1 cellular context compared by ENCODE assay signal in the genomic region with DNA sequence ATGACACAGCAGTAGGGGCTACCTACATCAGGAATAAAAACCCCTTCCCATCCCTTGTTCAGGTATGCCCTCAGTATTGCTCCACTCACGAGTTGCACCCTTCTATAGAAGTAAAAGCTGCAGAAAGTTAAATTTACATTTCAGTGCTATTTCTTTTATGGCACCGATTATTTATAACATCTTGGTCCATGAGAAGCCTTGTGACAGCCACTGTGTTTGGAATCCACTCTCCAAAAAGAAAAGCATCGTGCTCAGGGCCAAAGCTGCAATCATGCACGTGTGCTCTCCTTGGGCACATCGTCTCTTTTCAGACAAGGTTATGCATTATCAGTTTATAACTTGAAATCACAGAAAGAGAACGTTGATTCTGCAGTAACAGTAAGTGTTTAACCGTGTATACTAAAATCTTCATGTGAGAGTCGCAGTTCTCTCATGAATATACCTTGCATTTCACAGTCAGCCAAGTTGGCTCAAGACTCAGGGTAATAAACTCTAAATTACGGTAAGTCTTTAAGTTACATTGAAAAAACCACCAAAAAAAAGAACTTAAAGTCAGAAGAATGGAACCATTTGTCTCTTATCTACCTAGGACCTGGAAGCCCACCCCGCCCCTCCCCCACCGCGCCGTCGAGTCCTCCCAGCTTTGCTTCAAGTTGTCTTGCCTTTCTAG.
A peak's percentile ranks its signal among the peaks of the same experiment; 100 is the strongest.
TF ChIP-seq lines count a peak whose summit lies in the region.

No MANE protein-coding gene starts in this region.

TF ChIP-seq in HepG2, 621 proteins besides CTCF, POLR2A, EP300 and RAD21 (continued from another document and continues in another):
- 0 out of 2 replicates have a peak, but pooled peaks have one; percentile 42 for TF ChIP-seq SIN3B (IDR thresholded peaks at IDR 0.05; ENCODE audit: low read length)
- no peak for TF ChIP-seq JARID2 (CRISPR knock-in tag; IDR thresholded peaks at IDR 0.05; ENCODE audit: insufficient replicate concordance)
- TF ChIP-seq ZNF841 (CRISPR knock-in tag; IDR thresholded peaks at IDR 0.05; ENCODE audit: borderline replicate concordance), result no peak
- no peak for TF ChIP-seq TMF1 (CRISPR knock-in tag; IDR thresholded peaks at IDR 0.05; ENCODE audit: low read depth)
- TF ChIP-seq ZNF564 (CRISPR knock-in tag; IDR thresholded peaks at IDR 0.05), result 0 out of 2 replicates have a peak, but pooled peaks have one; percentile 14
- peak; percentile 14; the same call in 1 of the 2 replicates for TF ChIP-seq DPF2 (CRISPR knock-in tag; IDR thresholded peaks at IDR 0.05; ENCODE audit: borderline replicate concordance, low read depth)
- TF ChIP-seq PRMT3 (CRISPR knock-in tag; IDR thresholded peaks at IDR 0.05; ENCODE audit: borderline replicate concordance, low read depth), result no peak
- peak; percentile 96 for TF ChIP-seq ZC3H4 (CRISPR knock-in tag; IDR thresholded peaks at IDR 0.05; ENCODE audit: borderline replicate concordance)
- TF ChIP-seq RNF2 (conservative IDR thresholded peaks at IDR 0.05; ENCODE audit: low read depth), result peak; percentile 36; the same call in 1 of the 2 replicates
- TF ChIP-seq ZNF670 (CRISPR knock-in tag; IDR thresholded peaks at IDR 0.05; ENCODE audit: borderline replicate concordance), result no peak; the same call in 1 of the 2 replicates
- TF ChIP-seq NR2F2 (IDR thresholded peaks at IDR 0.05; ENCODE audit: borderline replicate concordance, low read depth), result no peak
- TF ChIP-seq, protein P1, sequence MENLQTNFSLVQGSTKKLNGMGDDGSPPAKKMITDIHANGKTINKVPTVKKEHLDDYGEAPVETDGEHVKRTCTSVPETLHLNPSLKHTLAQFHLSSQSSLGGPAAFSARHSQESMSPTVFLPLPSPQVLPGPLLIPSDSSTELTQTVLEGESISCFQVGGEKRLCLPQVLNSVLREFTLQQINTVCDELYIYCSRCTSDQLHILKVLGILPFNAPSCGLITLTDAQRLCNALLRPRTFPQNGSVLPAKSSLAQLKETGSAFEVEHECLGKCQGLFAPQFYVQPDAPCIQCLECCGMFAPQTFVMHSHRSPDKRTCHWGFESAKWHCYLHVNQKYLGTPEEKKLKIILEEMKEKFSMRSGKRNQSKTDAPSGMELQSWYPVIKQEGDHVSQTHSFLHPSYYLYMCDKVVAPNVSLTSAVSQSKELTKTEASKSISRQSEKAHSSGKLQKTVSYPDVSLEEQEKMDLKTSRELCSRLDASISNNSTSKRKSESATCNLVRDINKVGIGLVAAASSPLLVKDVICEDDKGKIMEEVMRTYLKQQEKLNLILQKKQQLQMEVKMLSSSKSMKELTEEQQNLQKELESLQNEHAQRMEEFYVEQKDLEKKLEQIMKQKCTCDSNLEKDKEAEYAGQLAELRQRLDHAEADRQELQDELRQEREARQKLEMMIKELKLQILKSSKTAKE (CRISPR knock-in tag; IDR thresholded peaks at IDR 0.05; ENCODE audit: borderline replicate concordance), result no peak
- no peak for TF ChIP-seq ZNF562 (CRISPR knock-in tag; IDR thresholded peaks at IDR 0.05; ENCODE audit: borderline replicate concordance)
- TF ChIP-seq, protein P2, sequence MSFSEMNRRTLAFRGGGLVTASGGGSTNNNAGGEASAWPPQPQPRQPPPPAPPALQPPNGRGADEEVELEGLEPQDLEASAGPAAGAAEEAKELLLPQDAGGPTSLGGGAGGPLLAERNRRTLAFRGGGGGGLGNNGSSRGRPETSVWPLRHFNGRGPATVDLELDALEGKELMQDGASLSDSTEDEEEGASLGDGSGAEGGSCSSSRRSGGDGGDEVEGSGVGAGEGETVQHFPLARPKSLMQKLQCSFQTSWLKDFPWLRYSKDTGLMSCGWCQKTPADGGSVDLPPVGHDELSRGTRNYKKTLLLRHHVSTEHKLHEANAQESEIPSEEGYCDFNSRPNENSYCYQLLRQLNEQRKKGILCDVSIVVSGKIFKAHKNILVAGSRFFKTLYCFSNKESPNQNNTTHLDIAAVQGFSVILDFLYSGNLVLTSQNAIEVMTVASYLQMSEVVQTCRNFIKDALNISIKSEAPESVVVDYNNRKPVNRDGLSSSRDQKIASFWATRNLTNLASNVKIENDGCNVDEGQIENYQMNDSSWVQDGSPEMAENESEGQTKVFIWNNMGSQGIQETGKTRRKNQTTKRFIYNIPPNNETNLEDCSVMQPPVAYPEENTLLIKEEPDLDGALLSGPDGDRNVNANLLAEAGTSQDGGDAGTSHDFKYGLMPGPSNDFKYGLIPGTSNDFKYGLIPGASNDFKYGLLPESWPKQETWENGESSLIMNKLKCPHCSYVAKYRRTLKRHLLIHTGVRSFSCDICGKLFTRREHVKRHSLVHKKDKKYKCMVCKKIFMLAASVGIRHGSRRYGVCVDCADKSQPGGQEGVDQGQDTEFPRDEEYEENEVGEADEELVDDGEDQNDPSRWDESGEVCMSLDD (CRISPR knock-in tag; IDR thresholded peaks at IDR 0.05; ENCODE audit: borderline replicate concordance), result no peak
- TF ChIP-seq ZNF780A (CRISPR knock-in tag; IDR thresholded peaks at IDR 0.05), result no peak
- no peak for TF ChIP-seq ZSCAN31 (CRISPR knock-in tag; IDR thresholded peaks at IDR 0.05; ENCODE audit: low read depth)
- TF ChIP-seq TAF1 (CRISPR knock-in tag; IDR thresholded peaks at IDR 0.05), result no peak
- TF ChIP-seq ZNF605 (CRISPR knock-in tag; IDR thresholded peaks at IDR 0.05), result peak; percentile 60; the same call in 1 of the 2 replicates
- no peak for TF ChIP-seq HINFP (CRISPR knock-in tag; IDR thresholded peaks at IDR 0.05; ENCODE audit: low read depth)
- no peak for TF ChIP-seq HOXD1 (CRISPR knock-in tag; IDR thresholded peaks at IDR 0.05)
- TF ChIP-seq GATA4 (IDR thresholded peaks at IDR 0.05; ENCODE audit: borderline replicate concordance, low read depth), result no peak
- no peak for TF ChIP-seq TERF1 (CRISPR knock-in tag; IDR thresholded peaks at IDR 0.05)
- 0 out of 2 replicates have a peak, but pooled peaks have one; percentile 8 for TF ChIP-seq ZNF788 (CRISPR knock-in tag; IDR thresholded peaks at IDR 0.05; ENCODE audit: borderline replicate concordance)
- 0 out of 2 replicates have a peak, but pooled peaks have one; percentile 6 for TF ChIP-seq PBX2 (CRISPR knock-in tag; IDR thresholded peaks at IDR 0.05)
- peak; percentile 54; the same call in 1 of the 2 replicates for TF ChIP-seq DNMT3B (CRISPR knock-in tag; conservative IDR thresholded peaks at IDR 0.05)
- no peak for TF ChIP-seq ZNF30 (CRISPR knock-in tag; IDR thresholded peaks at IDR 0.05)
- TF ChIP-seq HDAC1 (CRISPR knock-in tag; IDR thresholded peaks at IDR 0.05), result no peak
- peak; percentile 78; the same call in 1 of the 2 replicates for TF ChIP-seq ZNF615 (CRISPR knock-in tag; IDR thresholded peaks at IDR 0.05; ENCODE audit: borderline replicate concordance)
- TF ChIP-seq SALL1 (CRISPR knock-in tag; IDR thresholded peaks at IDR 0.05), result no peak
- no peak for TF ChIP-seq ZNF207 (IDR thresholded peaks at IDR 0.05; ENCODE audit: borderline replicate concordance)
- TF ChIP-seq HDAC6 (IDR thresholded peaks at IDR 0.05; ENCODE audit: low read depth, low read length), result peak; percentile 59; the same call in 1 of the 2 replicates
- TF ChIP-seq ZEB1 (IDR thresholded peaks at IDR 0.05; ENCODE audit: insufficient replicate concordance, low read depth), result peak; percentile 10
- TF ChIP-seq ZNF607 (CRISPR knock-in tag; IDR thresholded peaks at IDR 0.05; ENCODE audit: borderline replicate concordance), result no peak
- TF ChIP-seq ZBTB3 (CRISPR knock-in tag; IDR thresholded peaks at IDR 0.05; ENCODE audit: borderline replicate concordance, low read depth), result peak; percentile 75; the same call in 1 of the 2 replicates
- TF ChIP-seq PHB2 (IDR thresholded peaks at IDR 0.05; ENCODE audit: partially characterized antibody), result no peak
- no peak; the same call in 2 of the 3 replicates for TF ChIP-seq MXI1 (IDR thresholded peaks at IDR 0.05; ENCODE audit: borderline replicate concordance, low read depth, low read length)
- peak; percentile 14; the same call in 1 of the 2 replicates for TF ChIP-seq ZBTB39 (CRISPR knock-in tag; IDR thresholded peaks at IDR 0.05)
- TF ChIP-seq, protein P3, sequence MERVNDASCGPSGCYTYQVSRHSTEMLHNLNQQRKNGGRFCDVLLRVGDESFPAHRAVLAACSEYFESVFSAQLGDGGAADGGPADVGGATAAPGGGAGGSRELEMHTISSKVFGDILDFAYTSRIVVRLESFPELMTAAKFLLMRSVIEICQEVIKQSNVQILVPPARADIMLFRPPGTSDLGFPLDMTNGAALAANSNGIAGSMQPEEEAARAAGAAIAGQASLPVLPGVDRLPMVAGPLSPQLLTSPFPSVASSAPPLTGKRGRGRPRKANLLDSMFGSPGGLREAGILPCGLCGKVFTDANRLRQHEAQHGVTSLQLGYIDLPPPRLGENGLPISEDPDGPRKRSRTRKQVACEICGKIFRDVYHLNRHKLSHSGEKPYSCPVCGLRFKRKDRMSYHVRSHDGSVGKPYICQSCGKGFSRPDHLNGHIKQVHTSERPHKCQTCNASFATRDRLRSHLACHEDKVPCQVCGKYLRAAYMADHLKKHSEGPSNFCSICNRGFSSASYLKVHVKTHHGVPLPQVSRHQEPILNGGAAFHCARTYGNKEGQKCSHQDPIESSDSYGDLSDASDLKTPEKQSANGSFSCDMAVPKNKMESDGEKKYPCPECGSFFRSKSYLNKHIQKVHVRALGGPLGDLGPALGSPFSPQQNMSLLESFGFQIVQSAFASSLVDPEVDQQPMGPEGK (CRISPR knock-in tag; IDR thresholded peaks at IDR 0.05), result no peak
- no peak for TF ChIP-seq FOXJ3 (CRISPR knock-in tag; IDR thresholded peaks at IDR 0.05; ENCODE audit: borderline replicate concordance)
- peak; percentile 59; the same call in 1 of the 2 replicates for TF ChIP-seq DRAP1 (CRISPR knock-in tag; IDR thresholded peaks at IDR 0.05)
- TF ChIP-seq PRPF4 (IDR thresholded peaks at IDR 0.05; ENCODE audit: low read depth, low read length, poor library complexity, severe bottlenecking), result peak; percentile 12
- 0 out of 2 replicates have a peak, but pooled peaks have one; percentile 16 for TF ChIP-seq KLF9 (CRISPR knock-in tag; IDR thresholded peaks at IDR 0.05; ENCODE audit: low read depth)
- TF ChIP-seq TEAD3 (CRISPR knock-in tag; optimal IDR thresholded peaks at IDR 0.05; ENCODE audit: borderline replicate concordance), result peak; percentile 2
- 0 out of 2 replicates have a peak, but pooled peaks have one; percentile 13 for TF ChIP-seq NFKBIZ (CRISPR knock-in tag; IDR thresholded peaks at IDR 0.05)
